Comparison of ENCODE assay signal across 14 cellular contexts in genomic region chr6:44177691-44178423, GRCh38. TPM values are rescaled to one million over a fixed set of nuclear protein-coding genes. Genes with fewer than 3 reads are reported as not detected.
DNase-seq lines count a peak whose midpoint lies in the region; ATAC-seq, FAIRE-seq and TF ChIP-seq lines count a peak whose summit lies in the region.
"Had no signal": no experiment of that assay in that cellular context is flagged by ENCODE, and none has a peak within 500 bp of the region (broad histone marks: within the 10 kb centered on the region; RNA-seq: fewer than 3 reads in every experiment).

No MANE protein-coding gene starts in this region.

- no peak overlapping the region for H3K4me3 Mint-ChIP-seq in CD4-positive, alpha-beta T cell
- H3K4me3 Mint-ChIP-seq: activated T-helper 1 cell treated with anti-CD3 and anti-CD28 coated beads, Interleukin-12 subunit alpha, Interleukin-12 subunit beta, Interleukin-2, Interleukin-4 antibody, amounts not matched to agents 30 ng/mL and 10 ng/mL and 1 ng/mL, durations not matched to agents 14 hours and 24 hours and 36 hours; T-helper 1 cell treated with Interleukin-12 subunit alpha and Interleukin-12 subunit beta and Interleukin-4 antibody, amounts not matched to agents 30 μg/mL and 1 μg/mL, for 36 hours had no signal

- peaks cover 10% of the 10 kb centered on the region; the same call in 1 of the 2 replicates for H3K23me2 ChIP-seq in H1 (ENCODE audit: low read depth, low read length)

- no peaks in the 10 kb centered on the region for H4K20me1 ChIP-seq in H1 (replicated peaks in 1 of 2; ENCODE audit: control insufficient read depth in 1 of 2, insufficient read depth in 2 of 2, low read length in 2 of 2)

- ATAC-seq in left lung, result peak; percentile 60
- no peak for ATAC-seq in CD4-positive, alpha-beta T cell (ENCODE audit: poor library complexity)

- no peak overlapping the region for H2AFZ ChIP-seq in H1 (ENCODE audit: low read length)

- peaks cover 0 to 12% (median 2%) of the 10 kb centered on the region in 4 experiments; a peak in 6 of 7 replicates for H3K4me1 ChIP-seq in H1 (replicated peaks in 1 of 4; ENCODE audit: control insufficient read depth in 3 of 4, insufficient read depth in 4 of 4, low read length in 3 of 4)
- H3K4me1 ChIP-seq in left lung, result peaks cover 0 to 11% of the 10 kb centered on the region in 2 donors
- H3K4me1 ChIP-seq in testis, result no peaks in the 10 kb centered on the region
- H3K4me1 ChIP-seq in HAP-1, result no peaks in the 10 kb centered on the region

- H3K79me1 ChIP-seq in H1 (ENCODE audit: low read depth, low read length), result no peaks in the 10 kb centered on the region

- H3K4ac ChIP-seq in H1 (replicated peaks; ENCODE audit: insufficient read length, low read depth, low read length), result no peak overlapping the region

- no peak overlapping the region for H3K27ac Mint-ChIP-seq in CD4-positive, alpha-beta T cell
- H3K27ac Mint-ChIP-seq: activated T-helper 1 cell treated with anti-CD3 and anti-CD28 coated beads, Interleukin-12 subunit alpha, Interleukin-12 subunit beta, Interleukin-2, Interleukin-4 antibody, amounts not matched to agents 30 ng/mL and 10 ng/mL and 1 ng/mL, durations not matched to agents 14 hours and 24 hours and 36 hours; T-helper 1 cell treated with Interleukin-12 subunit alpha and Interleukin-12 subunit beta and Interleukin-4 antibody, amounts not matched to agents 30 μg/mL and 1 μg/mL, for 36 hours had no signal

- H3K9me3 Mint-ChIP-seq in CD4-positive, alpha-beta T cell, result no peaks in the 10 kb centered on the region
- H3K9me3 Mint-ChIP-seq: activated T-helper 1 cell treated with anti-CD3 and anti-CD28 coated beads, Interleukin-12 subunit alpha, Interleukin-12 subunit beta, Interleukin-2, Interleukin-4 antibody, amounts not matched to agents 30 ng/mL and 10 ng/mL and 1 ng/mL, durations not matched to agents 14 hours and 24 hours and 36 hours; T-helper 1 cell treated with Interleukin-12 subunit alpha and Interleukin-12 subunit beta and Interleukin-4 antibody, amounts not matched to agents 30 μg/mL and 1 μg/mL, for 36 hours had no signal

- in situ Hi-C loops in HAP-1 (cut with MboI; ENCODE audit: low sequenced_read_pairs), result no loop called here

- no peak overlapping the region for H3K14ac ChIP-seq in H1 (ENCODE audit: insufficient read length)

- no peak for TF ChIP-seq EP300 in H1 (IDR thresholded peaks at IDR 0.05; ENCODE audit: borderline replicate concordance in 1 of 2, low read depth in 2 of 2, low read length in 2 of 2)

- peak; percentile 84 for DNase-seq in M059J (ENCODE audit: low read depth)
- no peak for DNase-seq in H1 (ENCODE audit: low read depth in 1 of 2, low spot score in 2 of 2)
- peak in 1 of 2 donors; percentile 43 for DNase-seq in left lung
- DNase-seq in testis, result peak; percentile 82
- no peak for DNase-seq in GM10248 (ENCODE audit: extremely low spot score)
- DNase-seq in HAP-1 (ENCODE audit: low spot score in 2 of 2), result no peak
- DNase-seq in GM10266 (ENCODE audit: extremely low spot score), result no peak
- no peak for DNase-seq in CD4-positive, alpha-beta T cell
- DNase-seq: hippocampal formation, NCI-H2081 treated with DMSO at 0.1 percent for 48 hours, spleen, substantia nigra had no signal

- no peak overlapping the region for H2BK15ac ChIP-seq in H1 (ENCODE audit: low read length)

- H4K5ac ChIP-seq in H1 (ENCODE audit: insufficient read length, low read depth, low read length), result no peak overlapping the region

- H2BK20ac ChIP-seq in H1 (ENCODE audit: low read length), result peak overlapping the region; percentile 32; the same call in 1 of the 2 replicates

- H4K8ac ChIP-seq in H1 (ENCODE audit: extremely low read depth, insufficient read depth, low read length), result no peak overlapping the region

- no peaks in the 10 kb centered on the region for H3K36me3 Mint-ChIP-seq in CD4-positive, alpha-beta T cell (ENCODE audit: low read depth)

- H3K27ac ChIP-seq in H1 (ENCODE audit: low read depth, low read length), result no peak overlapping the region
- no peak overlapping the region for H3K27ac ChIP-seq in left lung
- H3K27ac ChIP-seq in testis, result no peak overlapping the region
- H3K27ac ChIP-seq in CD4-positive, alpha-beta T cell (ENCODE audit: low read depth, low read length), result no peak overlapping the region
- H3K27ac ChIP-seq: spleen had no signal

- no peak for TF ChIP-seq RAD21 in H1 (IDR thresholded peaks at IDR 0.05 in 1 of 2, conservative IDR thresholded peaks at IDR 0.05 in 1 of 2; ENCODE audit: low read depth in 2 of 2, low read length in 2 of 2)

- no peak overlapping the region for H2BK12ac ChIP-seq in H1 (ENCODE audit: low read depth, low read length)

- no peak overlapping the region for H3K4me2 ChIP-seq in H1 (ENCODE audit: insufficient read depth in 1 of 2, low read depth in 2 of 2, low read length in 2 of 2)

- no peak overlapping the region for H3K4me3 ChIP-seq in H1 (ENCODE audit: extremely low read depth in 1 of 4, insufficient read depth in 2 of 4, low read depth in 3 of 4, low read length in 4 of 4)
- no peak overlapping the region for H3K4me3 ChIP-seq in left lung
- no peak overlapping the region for H3K4me3 ChIP-seq in testis
- no peak overlapping the region for H3K4me3 ChIP-seq in HAP-1

- TF ChIP-seq CTCF in H1 (IDR thresholded peaks at IDR 0.05; ENCODE audit: control extremely low read depth in 1 of 3, insufficient read depth in 1 of 3, low read depth in 1 of 3, low read length in 3 of 3), result no peak
- no peak for TF ChIP-seq CTCF in left lung (IDR thresholded peaks at IDR 0.05)
- no peak for TF ChIP-seq CTCF in testis (IDR thresholded peaks at IDR 0.05)
- no peak for TF ChIP-seq CTCF in GM10248 (IDR thresholded peaks at IDR 0.05; ENCODE audit: control extremely low read depth, extremely low read depth, low read depth, missing control alignments)
- no peak for TF ChIP-seq CTCF in GM10266 (IDR thresholded peaks at IDR 0.05; ENCODE audit: control insufficient read depth, insufficient read depth, low read depth, missing control alignments)
- TF ChIP-seq CTCF in CD4-positive, alpha-beta T cell (IDR thresholded peaks at IDR 0.05), result no peak

- H3K79me2 ChIP-seq in H1 (ENCODE audit: control insufficient read depth in 1 of 2, insufficient read depth in 2 of 2, low read length in 2 of 2), result no peaks in the 10 kb centered on the region

- CTCF ChIA-PET in H1 (lab: Charles Lee; ENCODE audit: partially characterized antibody), result interaction anchor here (0.7 to 10.8 kb wide), 4 partner anchors 30 to 176 kb away, joined by 3 to 287 read pairs (median 4); partner anchors contain the start of gene SLC29A1
- CTCF ChIA-PET in GM10248 (lab: Yijun Ruan, JAX), result interaction anchor here (0.7 to 3.2 kb wide), 8 partner anchors 8 to 409 kb away, joined by 3 to 10 read pairs (median 4); no protein-coding TSS in a partner anchor
- CTCF ChIA-PET in CD4-positive, alpha-beta T cell (lab: Charles Lee), result no interaction called here

- no peak overlapping the region for H3K9ac ChIP-seq in H1 (replicated peaks in 1 of 4; ENCODE audit: extremely low read depth in 1 of 4, low read depth in 3 of 4, low read length in 3 of 4)

- intact Hi-C loops in left lung (cut with DNase I) (no loop called here), testis (cut with DNase I; ENCODE audit: low total_unique reads) (loop anchor here (10.0 kb wide), 1 partner anchor 57 kb away; no protein-coding TSS in a partner anchor)
- intact Hi-C loops in CD4-positive, alpha-beta T cell (cut with DNase I, micrococcal nuclease), result no loop called here

- no peak overlapping the region for H3K56ac ChIP-seq in H1 (replicated peaks; ENCODE audit: insufficient read length, low read depth, low read length)

- no peak overlapping the region for H2BK120ac ChIP-seq in H1 (replicated peaks; ENCODE audit: low read depth, low read length)

- POLR2A ChIA-PET in H1 (lab: Charles Lee; ENCODE audit: partially characterized antibody), result interaction anchor here (1.5 to 4.8 kb wide), 3 partner anchors 57 to 69 kb away, joined by 3 to 28 read pairs (median 15); partner anchors contain the start of gene HSP90AB1
- POLR2A ChIA-PET in GM10248 (lab: Yijun Ruan, JAX), result interaction anchor here (2.7 kb wide), 1 partner anchor 69 kb away, joined by 12 read pairs; the partner anchor contains the start of gene HSP90AB1
- POLR2A ChIA-PET in CD4-positive, alpha-beta T cell (lab: Charles Lee), result no interaction called here

- peak overlapping the region; percentile 65 for H4K91ac ChIP-seq in H1 (replicated peaks; ENCODE audit: insufficient read length, low read length)

- no peak for FAIRE-seq in H1 (lab: Jason Lieb, UNC)

- H3K27me3 ChIP-seq in H1 (replicated peaks in 1 of 4; ENCODE audit: control insufficient read depth in 3 of 4, extremely low read depth in 1 of 4, insufficient read depth in 3 of 4, low read length in 3 of 4) (no peaks in the 10 kb centered on the region), left lung (no peaks in the 10 kb centered on the region), testis (no peaks in the 10 kb centered on the region), HAP-1 (ENCODE audit: low read depth) (no peaks in the 10 kb centered on the region)
- H3K27me3 ChIP-seq in CD4-positive, alpha-beta T cell (ENCODE audit: control insufficient read depth, insufficient read depth, low read length), result no peaks in the 10 kb centered on the region

- H3K36me3 ChIP-seq in H1 (ENCODE audit: control insufficient read depth in 2 of 4, insufficient read depth in 4 of 4, low read length in 3 of 4), result no peaks in the 10 kb centered on the region
- H3K36me3 ChIP-seq in left lung, result no peaks in the 10 kb centered on the region
- no peaks in the 10 kb centered on the region for H3K36me3 ChIP-seq in testis (ENCODE audit: low read depth, missing control alignments)
- no peaks in the 10 kb centered on the region for H3K36me3 ChIP-seq in HAP-1 (replicated peaks)
- H3K36me3 ChIP-seq: spleen had no signal

- no peak overlapping the region for H2BK5ac ChIP-seq in H1 (ENCODE audit: low read depth, low read length)

- peak overlapping the region; percentile 48; the same call in 1 of the 2 replicates for H2AK5ac ChIP-seq in H1 (ENCODE audit: low read depth, low read length)

- H3K18ac ChIP-seq in H1 (ENCODE audit: extremely low read depth, low read length), result no peak overlapping the region

- peaks cover under 1% of the 10 kb centered on the region for H3K4me1 Mint-ChIP-seq in CD4-positive, alpha-beta T cell (ENCODE audit: low read depth)

- TF ChIP-seq POLR2A in H1 (IDR thresholded peaks at IDR 0.05; ENCODE audit: control extremely low read depth in 1 of 2, low read depth in 2 of 2, low read length in 2 of 2) (no peak), testis (IDR thresholded peaks at IDR 0.05) (no peak)

- H3K9me3 ChIP-seq in H1 (ENCODE audit: insufficient read depth in 2 of 2, low read depth in 1 of 2, low read length in 1 of 2), result no peaks in the 10 kb centered on the region
- no peaks in the 10 kb centered on the region for H3K9me3 ChIP-seq in left lung
- H3K9me3 ChIP-seq in testis, result no peaks in the 10 kb centered on the region
- H3K9me3 ChIP-seq in HAP-1, result no peaks in the 10 kb centered on the region
- no peaks in the 10 kb centered on the region for H3K9me3 ChIP-seq in CD4-positive, alpha-beta T cell (ENCODE audit: control insufficient read depth, low read length)
- H3K9me3 ChIP-seq: spleen had no signal

- H3K23ac ChIP-seq in H1 (ENCODE audit: insufficient read length), result no peak overlapping the region

- 92% methylated on average over 13 of the region's 13 CpGs; no CpG with 5 or more reads in 1 of the 2 experiments for WGBS in H1 (ENCODE audit: extremely low coverage in 1 of 2, insufficient coverage in 1 of 2, insufficient read length in 1 of 2, insufficient replicate concordance in 2 of 2, low coverage in 1 of 2, low lambda C conversion rate in 2 of 2, missing lambda C conversion rate in 1 of 2), 2 experiments
- 66 to 71% methylated on average over 13 of the region's 13 CpGs for WGBS in testis, 2 donors

- H3K27me3 Mint-ChIP-seq in CD4-positive, alpha-beta T cell, result no peaks in the 10 kb centered on the region

RNA-seq across cellular contexts. Expression of gene CAPN11, which starts 19.2 kb away (rescaled TPM):
- total RNA-seq in M059J (2014; rRNA removed; shearing (Covaris generic)), result not detected in 2 replicates
- 0.97 and 1.2 TPM in 2 replicates for total RNA-seq in H1 (2021; fragmentation: NEBNext Ultra II Directional; extraction: Animal tissue kit (Norgen Biotek cat#: 25700))
- 0.95 and 1.8 TPM in 2 replicates for polyA plus RNA-seq in H1 (2011; rRNA removed)
- polyA plus RNA-seq in H1 (2011; cell fraction: cytosol; rRNA removed), result 1.4 TPM
- polyA plus RNA-seq in H1 (2011; cell fraction: nucleus; rRNA removed), result 7.7 TPM
- 1.0 to 1.9 TPM (median 1.2 TPM) in 4 replicates for polyA plus RNA-seq in H1 (2012, experiment 1 of 2)
- 0.92 TPM for polyA plus RNA-seq in H1 (2012, experiment 2 of 2)
- polyA plus RNA-seq in H1 (2013, experiment 1 of 2), result 1.2 TPM
- 0.99 TPM for polyA plus RNA-seq in H1 (2013, experiment 2 of 2)
- polyA minus RNA-seq in H1 (2011; rRNA and poly(A)+ RNA removed), result 1.0 and 1.2 TPM in 2 replicates
- 1.2 TPM for polyA minus RNA-seq in H1 (2011; cell fraction: cytosol; rRNA and poly(A)+ RNA removed)
- 1.3 TPM for polyA minus RNA-seq in H1 (2011; cell fraction: nucleus; rRNA and poly(A)+ RNA removed)
- under 1 TPM; 0.23 to 0.29 TPM for total RNA-seq in left lung
- total RNA-seq in testis, result 10 to 100 TPM; 20.5 to 23.5 TPM
- 115 TPM for polyA plus RNA-seq in testis (ENCODE audit: insufficient read depth, low read depth, low replicate concordance)
- total RNA-seq in CD4-positive, alpha-beta T cell, result 1 to 10 TPM; 1.3 to 1.5 TPM
- total RNA-seq: activated T-helper 1 cell treated with anti-CD3 and anti-CD28 coated beads, Interleukin-12 subunit alpha, Interleukin-12 subunit beta, Interleukin-2, Interleukin-4 antibody, amounts not matched to agents 30 ng/mL and 10 ng/mL and 1 ng/mL, durations not matched to agents 14 hours and 24 hours and 36 hours had no signal

RNA-seq across cellular contexts. Expression of gene MYMX, which starts 38.9 kb away (rescaled TPM):
- total RNA-seq in M059J (2014; rRNA removed; shearing (Covaris generic)), result not detected in 2 replicates
- 4.7 and 5.2 TPM in 2 replicates for total RNA-seq in H1 (2021; fragmentation: NEBNext Ultra II Directional; extraction: Animal tissue kit (Norgen Biotek cat#: 25700))
- polyA plus RNA-seq in H1 (2011; rRNA removed), result 5.3 and 6.9 TPM in 2 replicates
- 6.9 TPM for polyA plus RNA-seq in H1 (2011; cell fraction: cytosol; rRNA removed)
- 8.2 TPM for polyA plus RNA-seq in H1 (2011; cell fraction: nucleus; rRNA removed)
- 7.5 to 8.9 TPM (median 7.9 TPM) in 4 replicates for polyA plus RNA-seq in H1 (2012, experiment 1 of 2)
- 9.3 TPM for polyA plus RNA-seq in H1 (2012, experiment 2 of 2)
- 10.1 TPM for polyA plus RNA-seq in H1 (2013, experiment 1 of 2)
- 10.6 TPM for polyA plus RNA-seq in H1 (2013, experiment 2 of 2)
- polyA minus RNA-seq in H1 (2011; rRNA and poly(A)+ RNA removed), result 3.2 and 3.8 TPM in 2 replicates
- 5.0 TPM for polyA minus RNA-seq in H1 (2011; cell fraction: cytosol; rRNA and poly(A)+ RNA removed)
- 5.1 TPM for polyA minus RNA-seq in H1 (2011; cell fraction: nucleus; rRNA and poly(A)+ RNA removed)
- total RNA-seq in left lung, result under 1 TPM in 1 of 2 donors, not detected in 1; 0.34 TPM
- total RNA-seq in testis, result under 1 TPM in 1 of 2 donors, not detected in 1; 0.87 TPM
- polyA plus RNA-seq in testis (ENCODE audit: insufficient read depth, low read depth, low replicate concordance), result 0.73 TPM
- total RNA-seq in CD4-positive, alpha-beta T cell, result not detected
- total RNA-seq: activated T-helper 1 cell treated with anti-CD3 and anti-CD28 coated beads, Interleukin-12 subunit alpha, Interleukin-12 subunit beta, Interleukin-2, Interleukin-4 antibody, amounts not matched to agents 30 ng/mL and 10 ng/mL and 1 ng/mL, durations not matched to agents 14 hours and 24 hours and 36 hours had no signal

RNA-seq across cellular contexts. Expression of gene SLC29A1, which starts 45.5 kb away (rescaled TPM):
- 27.4 and 31.1 TPM in 2 replicates for total RNA-seq in M059J (2014; rRNA removed; shearing (Covaris generic))
- 187 and 196 TPM in 2 replicates for total RNA-seq in H1 (2021; fragmentation: NEBNext Ultra II Directional; extraction: Animal tissue kit (Norgen Biotek cat#: 25700))
- 558 and 626 TPM in 2 replicates for polyA plus RNA-seq in H1 (2011; rRNA removed)
- polyA plus RNA-seq in H1 (2011; cell fraction: cytosol; rRNA removed), result 409 TPM
- 636 TPM for polyA plus RNA-seq in H1 (2011; cell fraction: nucleus; rRNA removed)
- 210 to 268 TPM (median 256 TPM) in 4 replicates for polyA plus RNA-seq in H1 (2012, experiment 1 of 2)
- 267 TPM for polyA plus RNA-seq in H1 (2012, experiment 2 of 2)
- polyA plus RNA-seq in H1 (2013, experiment 1 of 2), result 396 TPM
- polyA plus RNA-seq in H1 (2013, experiment 2 of 2), result 418 TPM
- polyA minus RNA-seq in H1 (2011; rRNA and poly(A)+ RNA removed), result 456 and 664 TPM in 2 replicates
- 124 TPM for polyA minus RNA-seq in H1 (2011; cell fraction: cytosol; rRNA and poly(A)+ RNA removed)
- polyA minus RNA-seq in H1 (2011; cell fraction: nucleus; rRNA and poly(A)+ RNA removed), result 168 TPM
- 10 to 100 TPM; 46.8 to 48.2 TPM for total RNA-seq in left lung
- total RNA-seq in testis, result 10 to 100 TPM; 51.3 to 70.0 TPM
- 41.2 TPM for polyA plus RNA-seq in testis (ENCODE audit: insufficient read depth, low read depth, low replicate concordance)
- 1 to 10 TPM in 1 of 2 experiments, under 1 TPM in 1; 0.67 to 1.3 TPM for total RNA-seq in CD4-positive, alpha-beta T cell

RNA-seq across cellular contexts. Expression of gene TMEM63B, which starts 50.5 kb away (rescaled TPM):
- 32.8 and 45.0 TPM in 2 replicates for total RNA-seq in M059J (2014; rRNA removed; shearing (Covaris generic))
- 60.5 and 61.1 TPM in 2 replicates for total RNA-seq in H1 (2021; fragmentation: NEBNext Ultra II Directional; extraction: Animal tissue kit (Norgen Biotek cat#: 25700))
- polyA plus RNA-seq in H1 (2011; rRNA removed) (96.8 and 110 TPM in 2 replicates), testis (ENCODE audit: insufficient read depth, low read depth, low replicate concordance) (79.0 TPM)
- 71.4 TPM for polyA plus RNA-seq in H1 (2011; cell fraction: cytosol; rRNA removed)
- 196 TPM for polyA plus RNA-seq in H1 (2011; cell fraction: nucleus; rRNA removed)
- 37.4 to 68.7 TPM (median 63.1 TPM) in 4 replicates for polyA plus RNA-seq in H1 (2012, experiment 1 of 2)
- polyA plus RNA-seq in H1 (2012, experiment 2 of 2), result 49.0 TPM
- polyA plus RNA-seq in H1 (2013, experiment 1 of 2), result 64.8 TPM
- polyA plus RNA-seq in H1 (2013, experiment 2 of 2), result 66.3 TPM
- polyA minus RNA-seq in H1 (2011; rRNA and poly(A)+ RNA removed), result 116 and 125 TPM in 2 replicates
- polyA minus RNA-seq in H1 (2011; cell fraction: cytosol; rRNA and poly(A)+ RNA removed), result 46.4 TPM
- polyA minus RNA-seq in H1 (2011; cell fraction: nucleus; rRNA and poly(A)+ RNA removed), result 41.6 TPM
- total RNA-seq in left lung (100 to 1,000 TPM in 1 of 2 donors, 10 to 100 TPM in 1; 79.9 to 186 TPM), testis (100 to 1,000 TPM; 139 to 170 TPM)
- total RNA-seq in CD4-positive, alpha-beta T cell, result 10 to 100 TPM; 11.4 to 12.8 TPM

RNA-seq across cellular contexts. Expression of gene MRPL14, which starts 50.6 kb away (rescaled TPM):
- 100 and 111 TPM in 2 replicates for total RNA-seq in M059J (2014; rRNA removed; shearing (Covaris generic))
- 81.8 and 82.0 TPM in 2 replicates for total RNA-seq in H1 (2021; fragmentation: NEBNext Ultra II Directional; extraction: Animal tissue kit (Norgen Biotek cat#: 25700))
- polyA plus RNA-seq in H1 (2011; rRNA removed), result 97.1 and 105 TPM in 2 replicates
- polyA plus RNA-seq in H1 (2011; cell fraction: cytosol; rRNA removed), result 93.0 TPM
- 84.9 TPM for polyA plus RNA-seq in H1 (2011; cell fraction: nucleus; rRNA removed)
- 102 to 123 TPM (median 115 TPM) in 4 replicates for polyA plus RNA-seq in H1 (2012, experiment 1 of 2)
- 122 TPM for polyA plus RNA-seq in H1 (2012, experiment 2 of 2)
- polyA plus RNA-seq in H1 (2013, experiment 1 of 2), result 81.1 TPM
- 86.4 TPM for polyA plus RNA-seq in H1 (2013, experiment 2 of 2)
- 32.7 and 33.0 TPM in 2 replicates for polyA minus RNA-seq in H1 (2011; rRNA and poly(A)+ RNA removed)
- polyA minus RNA-seq in H1 (2011; cell fraction: cytosol; rRNA and poly(A)+ RNA removed), result 28.1 TPM
- 20.0 TPM for polyA minus RNA-seq in H1 (2011; cell fraction: nucleus; rRNA and poly(A)+ RNA removed)
- 100 to 1,000 TPM in 1 of 2 donors, 10 to 100 TPM in 1; 85.5 to 100 TPM for total RNA-seq in left lung
- 10 to 100 TPM; 47.6 to 53.5 TPM for total RNA-seq in testis
- polyA plus RNA-seq in testis (ENCODE audit: insufficient read depth, low read depth, low replicate concordance), result 86.5 TPM
- total RNA-seq in CD4-positive, alpha-beta T cell, result 10 to 100 TPM; 10.4 to 11.5 TPM

Comparison
In these comparisons a context has a peak if more than half of its experiments do, and no peak if none do; other contexts are left out.
1. DNase-seq: peak in M059J (single experiment) and testis (single experiment); none in H1 (0 of 2), GM10248 (single experiment), HAP-1 (0 of 2), GM10266 (single experiment) and CD4-positive, alpha-beta T cell (0 of 10).
2. RNA of gene SLC29A1, which starts 45.5 kb away (total RNA-seq): 187 to 196 TPM in H1, 51.3 to 70.0 TPM in testis, 46.8 to 48.2 TPM in left lung and 27.4 to 31.1 TPM in M059J; 0.67 to 1.3 TPM in CD4-positive, alpha-beta T cell; every median in the first group is over 10 times any median in the second.